Comparison of ENCODE assay signal across 15 cellular contexts in genomic region chr18:48405108-48405507, GRCh38. TPM values are rescaled to one million over a fixed set of nuclear protein-coding genes. Genes with fewer than 3 reads are reported as not detected.
DNase-seq lines count a peak whose midpoint lies in the region; ATAC-seq and TF ChIP-seq lines count a peak whose summit lies in the region.
"Had no signal": no experiment of that assay in that cellular context is flagged by ENCODE, and none has a peak within 500 bp of the region (broad histone marks: within the 10 kb centered on the region; RNA-seq: fewer than 3 reads in every experiment).

No MANE protein-coding gene starts in this region.

- H3K27me3 Mint-ChIP-seq in stimulated activated naive CD8-positive, alpha-beta T cell treated with anti-CD3 and anti-CD28 coated beads, Interleukin-15, amount 100 ng/mL, for 72 hours: peaks cover 73% of the 10 kb centered on the region
- peaks cover 56% of the 10 kb centered on the region for H3K27me3 Mint-ChIP-seq in CD8-positive, alpha-beta T cell (ENCODE audit: low read depth)

- no peak for DNase-seq in stimulated activated naive CD8-positive, alpha-beta T cell treated with anti-CD3 and anti-CD28 coated beads, Interleukin-15, amount 100 ng/mL, for 72 hours
- DNase-seq in stimulated activated naive CD8-positive, alpha-beta T cell treated with anti-CD3 and anti-CD28 coated beads, Interleukin-15, Interleukin-2, amounts not matched to agents 100 U/mL and 50 U/mL, for 24 hours: no peak
- DNase-seq in SW480 (ENCODE audit: low spot score) (peak; percentile 15), foreskin melanocyte (peak; percentile 16), left colon (no peak), SIG-M5 treated with dmso at 0.1 percent for 504 hours (lab: John Stamatoyannopoulos, UW; ENCODE audit: unreplicated experiment) (no peak)
- DNase-seq in CD8-positive, alpha-beta T cell: no peak
- DNase-seq: activated gamma-delta T cell, cerebellar nuclear complex, posterior cingulate gyrus had no signal

- no peak overlapping the region for H3K4me3 Mint-ChIP-seq in stimulated activated naive CD8-positive, alpha-beta T cell treated with anti-CD3 and anti-CD28 coated beads, Interleukin-15, amount 100 ng/mL, for 72 hours
- H3K4me3 Mint-ChIP-seq in CD8-positive, alpha-beta T cell: no peak overlapping the region
- H3K4me3 Mint-ChIP-seq: B cell, mesothelial cell of epicardium had no signal

- intact Hi-C loops in left colon (cut with DNase I, micrococcal nuclease): no loop called here
- intact Hi-C loops in CD8-positive, alpha-beta T cell (cut with DNase I, micrococcal nuclease): no loop called here

- H3K9me3 Mint-ChIP-seq in stimulated activated naive CD8-positive, alpha-beta T cell treated with anti-CD3 and anti-CD28 coated beads, Interleukin-15, amount 100 ng/mL, for 72 hours: no peaks in the 10 kb centered on the region
- no peaks in the 10 kb centered on the region for H3K9me3 Mint-ChIP-seq in CD8-positive, alpha-beta T cell
- H3K9me3 Mint-ChIP-seq: mesothelial cell of epicardium had no signal

- POLR2A ChIA-PET in CD8-positive, alpha-beta T cell (lab: Charles Lee): no interaction called here

- peak; percentile 46 for ATAC-seq in stimulated activated naive CD8-positive, alpha-beta T cell treated with anti-CD3 and anti-CD28 coated beads, Interleukin-15, amount 100 ng/mL, for 72 hours
- ATAC-seq in stimulated activated naive CD8-positive, alpha-beta T cell treated with anti-CD3 and anti-CD28 coated beads, Interleukin-15, Interleukin-2, amounts not matched to agents 100 U/mL and 50 U/mL, for 24 hours: no peak
- ATAC-seq in left colon: no peak
- ATAC-seq in CD8-positive, alpha-beta T cell: no peak
- ATAC-seq in GM21786 (IDR thresholded peaks at IDR 0.05; ENCODE audit: unreplicated experiment): no peak

- H3K4me1 Mint-ChIP-seq in stimulated activated naive CD8-positive, alpha-beta T cell treated with anti-CD3 and anti-CD28 coated beads, Interleukin-15, amount 100 ng/mL, for 72 hours: no peaks in the 10 kb centered on the region
- peaks cover 5% of the 10 kb centered on the region for H3K4me1 Mint-ChIP-seq in CD8-positive, alpha-beta T cell (ENCODE audit: low read depth)

- H3K36me3 ChIP-seq in CD8-positive, alpha-beta T cell (ENCODE audit: insufficient read depth, low read length): no peaks in the 10 kb centered on the region
- H3K36me3 ChIP-seq: vagina had no signal

- H3K9me3 ChIP-seq in CD8-positive, alpha-beta T cell (ENCODE audit: low read length): no peaks in the 10 kb centered on the region
- H3K9me3 ChIP-seq: vagina had no signal

- peaks cover 4% of the 10 kb centered on the region for H3K27me3 ChIP-seq in CD8-positive, alpha-beta T cell (ENCODE audit: insufficient read depth, low read length)
- H3K27me3 ChIP-seq: vagina had no signal

- H3K4me1 ChIP-seq in CD8-positive, alpha-beta T cell (ENCODE audit: insufficient read depth, low read length): no peaks in the 10 kb centered on the region

- CTCF ChIA-PET in CD8-positive, alpha-beta T cell (lab: Charles Lee): no interaction called here

- TF ChIP-seq CTCF in CD8-positive, alpha-beta T cell (IDR thresholded peaks at IDR 0.05): no peak

- H3K27ac Mint-ChIP-seq in stimulated activated naive CD8-positive, alpha-beta T cell treated with anti-CD3 and anti-CD28 coated beads, Interleukin-15, amount 100 ng/mL, for 72 hours: no peak overlapping the region
- H3K27ac Mint-ChIP-seq in CD8-positive, alpha-beta T cell: no peak overlapping the region
- H3K27ac Mint-ChIP-seq: B cell, mesothelial cell of epicardium had no signal

- no peaks in the 10 kb centered on the region for H3K36me3 Mint-ChIP-seq in CD8-positive, alpha-beta T cell
- H3K36me3 Mint-ChIP-seq: mesothelial cell of epicardium had no signal

- no peak overlapping the region for H3K27ac ChIP-seq in CD8-positive, alpha-beta T cell (ENCODE audit: low read depth, low read length)
- H3K27ac ChIP-seq: epithelial cell of prostate, vagina had no signal

- no peak overlapping the region for H3K4me3 ChIP-seq in CD8-positive, alpha-beta T cell (ENCODE audit: low read depth, low read length)
- H3K4me3 ChIP-seq: vagina had no signal

RNA-seq across cellular contexts. Expression of gene ZBTB7C, which starts 4.1 kb away (rescaled TPM):
- total RNA-seq in left colon: 10 to 100 TPM; 52.1 to 53.4 TPM
- not detected for total RNA-seq in CD8-positive, alpha-beta T cell
- total RNA-seq: B cell had no signal

Comparison
In these comparisons a context has a peak if more than half of its experiments do, and no peak if none do; other contexts are left out.
1. DNase-seq: peak in SW480 (single experiment) and foreskin melanocyte (single experiment); none in stimulated activated naive CD8-positive, alpha-beta T cell treated with anti-CD3 and anti-CD28 coated beads, Interleukin-15, amount 100 ng/mL, for 72 hours (0 of 2), stimulated activated naive CD8-positive, alpha-beta T cell treated with anti-CD3 and anti-CD28 coated beads, Interleukin-15, Interleukin-2, amounts not matched to agents 100 U/mL and 50 U/mL, for 24 hours (single experiment), left colon (0 of 2), SIG-M5 treated with dmso at 0.1 percent for 504 hours (single experiment) and CD8-positive, alpha-beta T cell (0 of 7).
2. RNA of gene ZBTB7C, which starts 4.1 kb away (total RNA-seq): 52.1 to 53.4 TPM in left colon; not detected in CD8-positive, alpha-beta T cell; every median in the first group is over 10 times any median in the second.